3 cellular contexts compared by ENCODE assay signal in genomic region chr6:43911354-43911624, GRCh38.
TF ChIP-seq lines count a peak whose summit lies in the region.

No MANE protein-coding gene starts in this region.

TF ChIP-seq in HepG2, 621 proteins besides CTCF, POLR2A, EP300 and RAD21 (continued from another document):
- no peak for TF ChIP-seq ATF4 (CRISPR knock-in tag; IDR thresholded peaks at IDR 0.05)
- TF ChIP-seq TSC22D2 (CRISPR knock-in tag; IDR thresholded peaks at IDR 0.05; ENCODE audit: borderline replicate concordance), result 0 out of 2 replicates have a peak, but pooled peaks have one; percentile 4
- TF ChIP-seq NFYB (CRISPR knock-in tag; IDR thresholded peaks at IDR 0.05), result no peak
- 0 out of 2 replicates have a peak, but pooled peaks have one; percentile 32 for TF ChIP-seq ZNF784 (CRISPR knock-in tag; IDR thresholded peaks at IDR 0.05; ENCODE audit: borderline replicate concordance)
- peak; percentile 20; the same call in 1 of the 2 replicates for TF ChIP-seq UBTF (CRISPR knock-in tag; IDR thresholded peaks at IDR 0.05)
- no peak for TF ChIP-seq KDM4B (CRISPR knock-in tag; IDR thresholded peaks at IDR 0.05)
- no peak for TF ChIP-seq ZNF740 (CRISPR knock-in tag; IDR thresholded peaks at IDR 0.05)
- TF ChIP-seq ZNF143 (CRISPR knock-in tag; IDR thresholded peaks at IDR 0.05), result no peak

TF ChIP-seq in WTC11, 78 proteins besides CTCF, POLR2A, EP300 and RAD21 (continued from another document and continues in another):
- no peak for TF ChIP-seq ZMAT4 (CRISPR knock-in tag; IDR thresholded peaks at IDR 0.05)
- no peak for TF ChIP-seq NR2C2 (CRISPR knock-in tag; IDR thresholded peaks at IDR 0.05)
- no peak for TF ChIP-seq ZNF416 (CRISPR knock-in tag; IDR thresholded peaks at IDR 0.05)
- no peak for TF ChIP-seq GRHL2 (CRISPR knock-in tag; IDR thresholded peaks at IDR 0.05; ENCODE audit: insufficient replicate concordance, severe bottlenecking)
- TF ChIP-seq HMGXB4 (CRISPR knock-in tag; IDR thresholded peaks at IDR 0.05), result no peak
- no peak for TF ChIP-seq ZNF425 (CRISPR knock-in tag; conservative IDR thresholded peaks at IDR 0.05)
- TF ChIP-seq ELF4 (CRISPR knock-in tag; IDR thresholded peaks at IDR 0.05; ENCODE audit: low read depth), result no peak
- no peak for TF ChIP-seq NFATC4 (CRISPR knock-in tag; IDR thresholded peaks at IDR 0.05)
- no peak for TF ChIP-seq FOXP4 (CRISPR knock-in tag; IDR thresholded peaks at IDR 0.05)
- no peak for TF ChIP-seq USF2 (CRISPR knock-in tag; IDR thresholded peaks at IDR 0.05)
- no peak for TF ChIP-seq ZNF396 (CRISPR knock-in tag; IDR thresholded peaks at IDR 0.05; ENCODE audit: borderline replicate concordance)
- no peak for TF ChIP-seq CREM (CRISPR knock-in tag; IDR thresholded peaks at IDR 0.05)
- no peak for TF ChIP-seq SMAD3 (CRISPR knock-in tag; IDR thresholded peaks at IDR 0.05; ENCODE audit: borderline replicate concordance)
- no peak for TF ChIP-seq ZNF219 (CRISPR knock-in tag; IDR thresholded peaks at IDR 0.05; ENCODE audit: borderline replicate concordance)

TF ChIP-seq in liver, 16 proteins besides CTCF, POLR2A, EP300 and RAD21 (continued from another document):
- no peak for TF ChIP-seq ATF3 (IDR thresholded peaks at IDR 0.05)
